23 cellular contexts compared by ENCODE assay signal in the genomic region with DNA sequence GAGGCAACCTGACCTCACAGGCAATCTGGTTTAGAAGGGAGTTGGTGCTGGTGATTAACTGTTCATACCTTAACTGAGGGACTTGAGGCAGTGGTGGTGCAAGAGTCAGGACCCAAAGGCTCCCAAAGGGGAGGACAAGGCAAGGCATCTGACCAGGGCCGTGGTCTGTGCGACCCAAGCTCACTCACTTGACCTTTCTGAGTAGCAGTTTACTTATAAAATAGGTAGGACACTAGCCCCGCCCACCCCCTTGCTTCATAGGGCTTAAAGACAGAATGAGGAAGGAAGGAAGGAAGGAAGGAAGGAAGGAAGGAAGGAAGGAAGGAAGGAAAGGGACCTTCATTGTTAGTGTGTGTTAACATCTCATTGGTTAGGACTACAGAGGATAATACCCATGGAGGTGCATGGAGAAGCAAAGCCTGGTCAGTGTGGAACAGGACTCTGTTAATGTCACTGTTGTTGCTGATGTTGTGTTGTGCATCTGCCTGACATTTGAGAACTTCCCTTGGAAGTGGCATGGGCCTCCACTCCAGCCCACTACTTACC. TPM values are rescaled to one million over a fixed set of nuclear protein-coding genes. Genes with fewer than 3 reads are reported as not detected.
DNase-seq lines count a peak whose midpoint lies in the region; ATAC-seq, FAIRE-seq and TF ChIP-seq lines count a peak whose summit lies in the region.
"Had no signal": no experiment of that assay in that cellular context is flagged by ENCODE, and none has a peak within 500 bp of the region (broad histone marks: within the 10 kb centered on the region; RNA-seq: fewer than 3 reads in every experiment).

No MANE protein-coding gene starts in this region.

- no peak overlapping the region for H3K27ac Mint-ChIP-seq in activated T-helper 2 cell treated with anti-CD3 and anti-CD28 coated beads, Interferon-gamma antibody, Interleukin-2, Interleukin-4, amounts not matched to agents 10 μg/mL and 5 μg/mL and 100 μg/mL, durations not matched to agents 14 hours and 24 hours and 36 hours
- H3K27ac Mint-ChIP-seq: B cell; CD14-positive monocyte; CD8-positive, alpha-beta T cell; HFFc6 had no signal

- peak; percentile 38 for FAIRE-seq in GM12891 (lab: Jason Lieb, UNC)
- peak; percentile 50 for FAIRE-seq in bronchial epithelial cell (lab: Jason Lieb, UNC)
- FAIRE-seq: D721Med, G401.6, GM12892, GM19239, HTR-8/SVneo had no signal

- no peak for ATAC-seq in GM18505 (IDR thresholded peaks at IDR 0.05; ENCODE audit: unreplicated experiment)
- ATAC-seq: CD8-positive, alpha-beta T cell had no signal

- CTCF ChIA-PET in A673 (lab: Charles Lee) = interaction anchor here (0.6 kb wide), 1 partner anchor 87 kb away, joined by 3 read pairs; no protein-coding TSS in a partner anchor

- BruUV-seq in A673 (replicated peaks; lab: Mats Ljungman, UMichigan) = no TSS peak

- peaks cover 55% of the 10 kb centered on the region for H3K4me1 ChIP-seq in A673 (ENCODE audit: insufficient read depth, low read length, poor library complexity, severe bottlenecking)
- H3K4me1 ChIP-seq: HAP-1 had no signal

- H3K36me3 ChIP-seq in A673 (ENCODE audit: insufficient read depth, low read length, poor library complexity, severe bottlenecking) (no peaks in the 10 kb centered on the region), bronchial epithelial cell (ENCODE audit: control insufficient read depth, insufficient read depth, low read length) (no peaks in the 10 kb centered on the region)
- H3K36me3 ChIP-seq: HAP-1 had no signal

- intact Hi-C loops in A673 (cut with micrococcal nuclease; ENCODE audit: unreplicated experiment) = no loop called here
- intact Hi-C loops in activated T-helper 2 cell treated with anti-CD3 and anti-CD28 coated beads, Interferon-gamma antibody, Interleukin-2, Interleukin-4, amounts not matched to agents 10 μg/mL and 5 μg/mL and 100 μg/mL, durations not matched to agents 14 hours and 24 hours and 36 hours (cut with micrococcal nuclease) = no loop called here

- no peak overlapping the region for H3K4me3 ChIP-seq in A673 (ENCODE audit: low read depth, low read length, poor library complexity, severe bottlenecking)
- H3K4me3 ChIP-seq in bronchial epithelial cell (ENCODE audit: low read depth, low read length) = no peak overlapping the region
- H3K4me3 ChIP-seq: HAP-1 had no signal

- H3K27me3 ChIP-seq in A673 (replicated peaks; ENCODE audit: insufficient read depth, low read depth, low read length, poor library complexity) (no peaks in the 10 kb centered on the region), bronchial epithelial cell (ENCODE audit: control insufficient read depth, insufficient read depth, low read length) (peaks cover 31% of the 10 kb centered on the region)

- no peak for TF ChIP-seq POLR2A in GM12891 (IDR thresholded peaks at IDR 0.05; ENCODE audit: low read depth, low read length)
- no peak for TF ChIP-seq POLR2A in GM18505 (IDR thresholded peaks at IDR 0.05; ENCODE audit: borderline replicate concordance, extremely low read depth, insufficient read depth, insufficient read length)

- H3K36me3 Mint-ChIP-seq in activated T-helper 2 cell treated with anti-CD3 and anti-CD28 coated beads, Interferon-gamma antibody, Interleukin-2, Interleukin-4, amounts not matched to agents 10 μg/mL and 5 μg/mL and 100 μg/mL, durations not matched to agents 14 hours and 24 hours and 36 hours (ENCODE audit: low read depth) = no peaks in the 10 kb centered on the region
- H3K36me3 Mint-ChIP-seq: CD8-positive, alpha-beta T cell had no signal

- POLR2A ChIA-PET in A673 (lab: Charles Lee; ENCODE audit: low non-redundant PET) = interaction anchor here (0.6 to 0.7 kb wide), 2 partner anchors 255 to 468 kb away, joined by 3 to 11 read pairs; no protein-coding TSS in a partner anchor

- no peak overlapping the region for H3K4me3 Mint-ChIP-seq in activated T-helper 2 cell treated with anti-CD3 and anti-CD28 coated beads, Interferon-gamma antibody, Interleukin-2, Interleukin-4, amounts not matched to agents 10 μg/mL and 5 μg/mL and 100 μg/mL, durations not matched to agents 14 hours and 24 hours and 36 hours (ENCODE audit: low read depth)
- H3K4me3 Mint-ChIP-seq: B cell; CD8-positive, alpha-beta T cell; HFFc6 had no signal

- TF ChIP-seq CTCF in A673 (conservative IDR thresholded peaks at IDR 0.05; ENCODE audit: low read depth, low read length) (no peak), bronchial epithelial cell (IDR thresholded peaks at IDR 0.05; ENCODE audit: insufficient read depth, low read length, severe bottlenecking) (no peak)

- DNase-seq in A673 (ENCODE audit: low spot score) = peak; percentile 86
- DNase-seq in GM12891 (ENCODE audit: insufficient read length, low spot score) = no peak
- DNase-seq in bronchial epithelial cell (ENCODE audit: low read depth) = no peak
- DNase-seq in stimulated activated CD8-positive, alpha-beta memory T cell treated with anti-CD3 and anti-CD28 coated beads, Interleukin-4, amount 100 ng/mL, for 48 hours = peak; percentile 22
- DNase-seq in activated T-helper 2 cell treated with anti-CD3 and anti-CD28 coated beads, Interferon-gamma antibody, Interleukin-2, Interleukin-4, amounts not matched to agents 10 μg/mL and 5 μg/mL and 100 μg/mL, durations not matched to agents 14 hours and 24 hours and 36 hours (ENCODE audit: low spot score) = no peak
- DNase-seq in effector CD4-positive, alpha-beta T cell = no peak
- DNase-seq: CD8-positive, alpha-beta T cell; COR-L47; DMS153; DMS79 treated with DMSO at 0.1 percent for 48 hours; EL; GOT3; HFFc6 had no signal

- H3K27me3 Mint-ChIP-seq in activated T-helper 2 cell treated with anti-CD3 and anti-CD28 coated beads, Interferon-gamma antibody, Interleukin-2, Interleukin-4, amounts not matched to agents 10 μg/mL and 5 μg/mL and 100 μg/mL, durations not matched to agents 14 hours and 24 hours and 36 hours (ENCODE audit: low read depth) = peaks cover 38% of the 10 kb centered on the region

- H3K27ac ChIP-seq in A673 (ENCODE audit: low read depth, low read length, poor library complexity, severe bottlenecking) = peak overlapping the region; percentile 96

- H3K4me1 Mint-ChIP-seq in activated T-helper 2 cell treated with anti-CD3 and anti-CD28 coated beads, Interferon-gamma antibody, Interleukin-2, Interleukin-4, amounts not matched to agents 10 μg/mL and 5 μg/mL and 100 μg/mL, durations not matched to agents 14 hours and 24 hours and 36 hours (ENCODE audit: low read depth) = peaks cover 12% of the 10 kb centered on the region

- no peaks in the 10 kb centered on the region for H3K9me3 ChIP-seq in A673 (ENCODE audit: low read depth, low read length, poor library complexity, severe bottlenecking)
- H3K9me3 ChIP-seq: HAP-1 had no signal

- no peaks in the 10 kb centered on the region for H3K9me3 Mint-ChIP-seq in activated T-helper 2 cell treated with anti-CD3 and anti-CD28 coated beads, Interferon-gamma antibody, Interleukin-2, Interleukin-4, amounts not matched to agents 10 μg/mL and 5 μg/mL and 100 μg/mL, durations not matched to agents 14 hours and 24 hours and 36 hours
- H3K9me3 Mint-ChIP-seq: CD8-positive, alpha-beta T cell; HFFc6 had no signal

TF ChIP-seq in GM12891, 5 proteins besides CTCF, POLR2A, EP300 and RAD21:
- TF ChIP-seq PAX5 (IDR thresholded peaks at IDR 0.05; ENCODE audit: insufficient read depth, low read length, severe bottlenecking) = no peak
- TF ChIP-seq SPI1 (IDR thresholded peaks at IDR 0.05; ENCODE audit: low read depth, low read length) = no peak
- no peak for TF ChIP-seq POLR2AphosphoS5 (IDR thresholded peaks at IDR 0.05; ENCODE audit: low read depth, low read length)
- TF ChIP-seq TAF1 (IDR thresholded peaks at IDR 0.05; ENCODE audit: low read depth, low read length) = no peak
- no peak for TF ChIP-seq POU2F2 (IDR thresholded peaks at IDR 0.05; ENCODE audit: low read depth, low read length)

RNA-seq across cellular contexts. Expression of a gene that starts 4.7 kb away (rescaled TPM):
- total RNA-seq in A673 (2021) (34.2 and 46.6 TPM in 2 replicates), bronchial epithelial cell (not detected in 2 replicates)
- 0.10 TPM for polyA plus RNA-seq in GM12891 (2012; ENCODE audit: low read depth, missing spikeins)
- 0.16 and 0.21 TPM in 2 replicates for total RNA-seq in activated T-helper 2 cell treated with anti-CD3 and anti-CD28 coated beads, Interferon-gamma antibody, Interleukin-2, Interleukin-4, amounts not matched to agents 10 μg/mL and 5 μg/mL and 100 μg/mL, durations not matched to agents 14 hours and 24 hours and 36 hours
- total RNA-seq: A172, HFFc6 had no signal
- polyA plus RNA-seq: CD14-positive monocyte had no signal

Comparison
In these comparisons a context has a peak if more than half of its experiments do, and no peak if none do; other contexts are left out.
1. DNase-seq: peak in A673 (single experiment) and stimulated activated CD8-positive, alpha-beta memory T cell treated with anti-CD3 and anti-CD28 coated beads, Interleukin-4, amount 100 ng/mL, for 48 hours (single experiment); none in GM12891 (single experiment), bronchial epithelial cell (single experiment), activated T-helper 2 cell treated with anti-CD3 and anti-CD28 coated beads, Interferon-gamma antibody, Interleukin-2, Interleukin-4, amounts not matched to agents 10 μg/mL and 5 μg/mL and 100 μg/mL, durations not matched to agents 14 hours and 24 hours and 36 hours (single experiment) and effector CD4-positive, alpha-beta T cell (single experiment).
2. RNA of a gene that starts 4.7 kb away (total RNA-seq): 34.2 to 46.6 TPM in A673; 0.16 to 0.21 TPM in activated T-helper 2 cell treated with anti-CD3 and anti-CD28 coated beads, Interferon-gamma antibody, Interleukin-2, Interleukin-4, amounts not matched to agents 10 μg/mL and 5 μg/mL and 100 μg/mL, durations not matched to agents 14 hours and 24 hours and 36 hours and not detected in bronchial epithelial cell; every median in the first group is over 10 times any median in the second.